10 cellular contexts compared by ENCODE assay signal in genomic region chr12:386651-387050, GRCh38. TPM values are rescaled to one million over a fixed set of nuclear protein-coding genes. Genes with fewer than 3 reads are reported as not detected.
DNase-seq lines count a peak whose midpoint lies in the region; ATAC-seq and TF ChIP-seq lines count a peak whose summit lies in the region.
"Had no signal": no experiment of that assay in that cellular context is flagged by ENCODE, and none has a peak within 500 bp of the region (broad histone marks: within the 10 kb centered on the region; RNA-seq: fewer than 3 reads in every experiment).

No MANE protein-coding gene starts in this region.

- H3K36me3 ChIP-seq in PC-3 (ENCODE audit: low read depth, low read length), result peaks cover 19% of the 10 kb centered on the region

- no peaks in the 10 kb centered on the region for H3K27me3 Mint-ChIP-seq in activated CD4-positive, alpha-beta T cell treated with anti-CD3 and anti-CD28 coated beads, Interleukin-2, amount 10 ng/mL, durations not matched to agents 24 days and 14 days

- H3K4me3 ChIP-seq in PC-3 (ENCODE audit: low read length), result peak overlapping the region; percentile 93
- H3K4me3 ChIP-seq in epithelial cell of proximal tubule (ENCODE audit: low read depth, low read length), result peak overlapping the region; percentile 77
- peak overlapping the region; percentile 97 for H3K4me3 ChIP-seq in retinal pigment epithelial cell (ENCODE audit: low read length)

- H3K9me3 ChIP-seq in PC-3 (ENCODE audit: low read length), result no peaks in the 10 kb centered on the region

- peaks cover 49% of the 10 kb centered on the region for H3K79me2 ChIP-seq in PC-3 (ENCODE audit: low read length)

- POLR2A ChIA-PET in PC-3 (lab: Charles Lee; ENCODE audit: unreplicated experiment), result no interaction called here

- H3F3A ChIP-seq in PC-3 (ENCODE audit: low read length, unreplicated experiment), result no peaks in the 10 kb centered on the region

- H3K27ac ChIP-seq in PC-3 (ENCODE audit: low read length), result no peak overlapping the region

- H4K20me1 ChIP-seq in PC-3 (ENCODE audit: low read length), result peaks cover 27% of the 10 kb centered on the region

- intact Hi-C loops in activated CD4-positive, alpha-beta T cell treated with anti-CD3 and anti-CD28 coated beads, Interleukin-2, amount 10 ng/mL, durations not matched to agents 24 days and 14 days (cut with micrococcal nuclease), result loop anchor here (5.0 kb wide), 1 partner anchor 1306 kb away; the partner anchor contains the start of gene ADIPOR2
- intact Hi-C loops in PC-3 (cut with micrococcal nuclease) (no loop called here), Right ventricle myocardium superior (cut with DNase I) (no loop called here)

- H3K4me3 Mint-ChIP-seq in activated CD4-positive, alpha-beta T cell treated with anti-CD3 and anti-CD28 coated beads, Interleukin-2, amount 10 ng/mL, durations not matched to agents 24 days and 14 days, result peak overlapping the region; percentile 43

- peak overlapping the region; percentile 96 for H3K4me2 ChIP-seq in PC-3 (ENCODE audit: low read length)

- no peak overlapping the region for H2AFZ ChIP-seq in PC-3 (ENCODE audit: low read length)

- peaks cover 29% of the 10 kb centered on the region for H3K4me1 Mint-ChIP-seq in activated CD4-positive, alpha-beta T cell treated with anti-CD3 and anti-CD28 coated beads, Interleukin-2, amount 10 ng/mL, durations not matched to agents 24 days and 14 days

- BruUV-seq in PC-3 (replicated peaks; lab: Mats Ljungman, UMichigan), result no TSS peak

- no peaks in the 10 kb centered on the region for H3K9me3 Mint-ChIP-seq in activated CD4-positive, alpha-beta T cell treated with anti-CD3 and anti-CD28 coated beads, Interleukin-2, amount 10 ng/mL, durations not matched to agents 24 days and 14 days

- DNase-seq in activated CD4-positive, alpha-beta T cell treated with anti-CD3 and anti-CD28 coated beads, Interleukin-2, amount 10 ng/mL, durations not matched to agents 24 days and 14 days, result no peak
- DNase-seq in activated CD4-positive, alpha-beta T cell treated with anti-CD3 and anti-CD28 coated beads for 1 hour, result no peak
- DNase-seq in PC-3 (peak; percentile 37), epithelial cell of proximal tubule (ENCODE audit: low read depth) (no peak), retinal pigment epithelial cell (ENCODE audit: low read depth) (no peak), NOMO-1 treated with DMSO at 0.1 percent for 48 hours (lab: John Stamatoyannopoulos, UW; ENCODE audit: unreplicated experiment) (no peak), Right ventricle myocardium superior (no peak)
- DNase-seq: nucleus accumbens, SW 1271 had no signal

- peaks cover 14% of the 10 kb centered on the region for H3K4me1 ChIP-seq in PC-3 (ENCODE audit: insufficient read depth, low read length)

- H3K27me3 ChIP-seq in PC-3 (ENCODE audit: low read length), result no peaks in the 10 kb centered on the region

- H3K27ac Mint-ChIP-seq in activated CD4-positive, alpha-beta T cell treated with anti-CD3 and anti-CD28 coated beads, Interleukin-2, amount 10 ng/mL, durations not matched to agents 24 days and 14 days, result no peak overlapping the region

- peak overlapping the region; percentile 87; the same call in 1 of the 2 replicates for H3K9ac ChIP-seq in PC-3 (ENCODE audit: low read length)

- peaks cover 43% of the 10 kb centered on the region for H3K36me3 Mint-ChIP-seq in activated CD4-positive, alpha-beta T cell treated with anti-CD3 and anti-CD28 coated beads, Interleukin-2, amount 10 ng/mL, durations not matched to agents 24 days and 14 days (ENCODE audit: low read depth)

- no peak for TF ChIP-seq CTCF in PC-3 (conservative IDR thresholded peaks at IDR 0.05; ENCODE audit: low read depth, low read length)
- no peak for TF ChIP-seq CTCF in epithelial cell of proximal tubule (conservative IDR thresholded peaks at IDR 0.05; ENCODE audit: low read depth, low read length)
- no peak for TF ChIP-seq CTCF in retinal pigment epithelial cell (conservative IDR thresholded peaks at IDR 0.05; ENCODE audit: low read depth, low read length)

- no peaks in the 10 kb centered on the region for H3K9me2 ChIP-seq in PC-3 (replicated peaks; ENCODE audit: low read length)

- ATAC-seq in PC-3 (no peak), HG03432 (IDR thresholded peaks at IDR 0.05; ENCODE audit: unreplicated experiment) (no peak), Right ventricle myocardium superior (ENCODE audit: poor library complexity) (no peak)

- CTCF ChIA-PET in PC-3 (lab: Charles Lee), result no interaction called here

RNA-seq across cellular contexts. Expression of gene KDM5A, which starts 2.5 kb away (rescaled TPM):
- total RNA-seq in activated CD4-positive, alpha-beta T cell treated with anti-CD3 and anti-CD28 coated beads, Interleukin-2, amount 10 ng/mL, durations not matched to agents 24 days and 14 days, result 79.0 and 82.7 TPM in 2 replicates
- total RNA-seq in PC-3 (2014; rRNA removed) (27.8 and 34.0 TPM in 2 replicates), epithelial cell of proximal tubule (20.8 and 32.5 TPM in 2 replicates), Right ventricle myocardium superior (28.2 TPM)

RNA-seq across cellular contexts. Expression of gene CCDC77, which starts 14.8 kb away (rescaled TPM):
- total RNA-seq in activated CD4-positive, alpha-beta T cell treated with anti-CD3 and anti-CD28 coated beads, Interleukin-2, amount 10 ng/mL, durations not matched to agents 24 days and 14 days, result 12.2 and 13.0 TPM in 2 replicates
- total RNA-seq in PC-3 (2014; rRNA removed), result 8.3 and 10.5 TPM in 2 replicates
- 9.5 and 14.0 TPM in 2 replicates for total RNA-seq in epithelial cell of proximal tubule
- total RNA-seq in Right ventricle myocardium superior, result 2.1 TPM
